21 cellular contexts compared by ENCODE assay signal in genomic region chr4:80921441-80921840, GRCh38.
A peak's percentile ranks its signal among the peaks of the same experiment; 100 is the strongest.
DNase-seq lines count a peak whose midpoint lies in the region; ATAC-seq and TF ChIP-seq lines count a peak whose summit lies in the region.
"Had no signal": no experiment of that assay in that cellular context is flagged by ENCODE, and none has a peak within 500 bp of the region (broad histone marks: within the 10 kb centered on the region; RNA-seq: fewer than 3 reads in every experiment).

No MANE protein-coding gene starts in this region.

- no peak overlapping the region for H4K8ac ChIP-seq in trophoblast cell (ENCODE audit: low read depth, low read length)

- H2BK120ac ChIP-seq in trophoblast cell (ENCODE audit: insufficient read depth, low read length, poor library complexity): no peak overlapping the region

- H3K23ac ChIP-seq in trophoblast cell (ENCODE audit: low read length): no peak overlapping the region

- H3K9me3 ChIP-seq in Loucy (ENCODE audit: insufficient read depth, low read depth, low read length) (no peaks in the 10 kb centered on the region), PC-3 (ENCODE audit: low read length) (no peaks in the 10 kb centered on the region), trophoblast cell (ENCODE audit: insufficient read depth, low read depth, low read length) (peaks cover 2% of the 10 kb centered on the region)
- H3K9me3 ChIP-seq: BE2C had no signal

- H4K91ac ChIP-seq in trophoblast cell (ENCODE audit: low read depth, low read length): no peak overlapping the region

- H3K4ac ChIP-seq in trophoblast cell (ENCODE audit: low read depth, low read length): no peak overlapping the region

- ATAC-seq in GM19351 (IDR thresholded peaks at IDR 0.05; ENCODE audit: unreplicated experiment) (peak; percentile 50), PC-3 (no peak)
- ATAC-seq: GM12878, GM23338, HepG2 had no signal

- 100% methylated on average over 1 of the region's 2 CpGs for WGBS in trophoblast cell (ENCODE audit: extremely low coverage, insufficient coverage, insufficient read length)

- DNase-seq in PC-3 (peak; percentile 47), trophoblast cell (peak; percentile 78 to 97), middle frontal gyrus (ENCODE audit: extremely low spot score, low spot score) (no peak), anterior cingulate cortex (lab: John Stamatoyannopoulos, UW) (no peak), NCI-H2196 (lab: John Stamatoyannopoulos, UW; ENCODE audit: unreplicated experiment) (no peak)
- DNase-seq: ACHN; BE2C; C1 segment of cervical spinal cord; CD4-positive, CD25-positive, alpha-beta regulatory T cell; CD8-positive, alpha-beta memory T cell; COR-L47; DMS 273 treated with DMSO at 0.1 percent for 48 hours; DMS53; DND-41; EL; HCEC 1CT had no signal

- intact Hi-C loops in PC-3 (cut with micrococcal nuclease): no loop called here

- no peaks in the 10 kb centered on the region for H4K20me1 ChIP-seq in Loucy (ENCODE audit: insufficient read depth, low read length, poor library complexity, severe bottlenecking)
- H4K20me1 ChIP-seq in PC-3 (ENCODE audit: low read length): no peaks in the 10 kb centered on the region

- CTCF ChIA-PET in PC-3 (lab: Charles Lee): no interaction called here

- peak overlapping the region; percentile 75 for H2AFZ ChIP-seq in Loucy (ENCODE audit: low read length)
- 0 out of 2 replicates have a peak overlapping the region, but pooled peaks have one; percentile 29 for H2AFZ ChIP-seq in PC-3 (ENCODE audit: low read length)
- H2AFZ ChIP-seq in trophoblast cell (ENCODE audit: insufficient read depth, low read length, poor library complexity): no peak overlapping the region
- H2AFZ ChIP-seq: GM23338 had no signal

- no peak overlapping the region for H3K27ac ChIP-seq in PC-3 (ENCODE audit: low read length)
- H3K27ac ChIP-seq in trophoblast cell (ENCODE audit: low read depth, low read length): no peak overlapping the region

- TF ChIP-seq CTCF in Loucy (conservative IDR thresholded peaks at IDR 0.05; ENCODE audit: low read length) (no peak), PC-3 (conservative IDR thresholded peaks at IDR 0.05; ENCODE audit: low read depth, low read length) (no peak)

- H3K18ac ChIP-seq in trophoblast cell (ENCODE audit: low read length): no peak overlapping the region

- POLR2A ChIA-PET in PC-3 (lab: Charles Lee; ENCODE audit: unreplicated experiment): no interaction called here

- H3K4me1 ChIP-seq in Loucy (ENCODE audit: insufficient read depth, low read length, poor library complexity, severe bottlenecking) (peaks cover 22% of the 10 kb centered on the region), PC-3 (ENCODE audit: insufficient read depth, low read length) (peaks cover 16% of the 10 kb centered on the region), trophoblast cell (ENCODE audit: control insufficient read depth in 1 of 2, insufficient read depth in 2 of 2, low read length in 2 of 2) (peaks cover 0 to 3% of the 10 kb centered on the region in 2 experiments)
- H3K4me1 ChIP-seq: BE2C had no signal

- H3K4me3 ChIP-seq in Loucy (ENCODE audit: low read length, poor library complexity, severe bottlenecking) (no peak overlapping the region), PC-3 (ENCODE audit: low read length) (no peak overlapping the region), trophoblast cell (ENCODE audit: low read depth, low read length) (no peak overlapping the region)
- H3K4me3 ChIP-seq: GM12878, GM23338 had no signal

- H3K36me3 ChIP-seq in Loucy (ENCODE audit: insufficient read depth, low read length) (no peaks in the 10 kb centered on the region), PC-3 (ENCODE audit: low read depth, low read length) (no peaks in the 10 kb centered on the region), trophoblast cell (ENCODE audit: control insufficient read depth in 1 of 2, insufficient read depth in 2 of 2, low read length in 2 of 2) (no peaks in the 10 kb centered on the region)
- H3K36me3 ChIP-seq: BE2C had no signal

- H3K79me1 ChIP-seq in trophoblast cell (ENCODE audit: low read length): no peaks in the 10 kb centered on the region

- no TSS peak for BruUV-seq in PC-3 (replicated peaks; lab: Mats Ljungman, UMichigan)

- no peaks in the 10 kb centered on the region for H3F3A ChIP-seq in Loucy (ENCODE audit: low read depth)
- no peaks in the 10 kb centered on the region for H3F3A ChIP-seq in PC-3 (ENCODE audit: low read length, unreplicated experiment)

- no peak overlapping the region for H4K12ac ChIP-seq in trophoblast cell (ENCODE audit: low read depth, low read length)

- H2AK5ac ChIP-seq in trophoblast cell (ENCODE audit: low read length): no peak overlapping the region

- H3K9me2 ChIP-seq in Loucy (replicated peaks; ENCODE audit: low read depth, low read length): no peaks in the 10 kb centered on the region
- H3K9me2 ChIP-seq in PC-3 (replicated peaks; ENCODE audit: low read length): no peaks in the 10 kb centered on the region

- H3K9ac ChIP-seq in Loucy (ENCODE audit: low read depth, low read length, poor library complexity, severe bottlenecking) (no peak overlapping the region), PC-3 (ENCODE audit: low read length) (no peak overlapping the region), trophoblast cell (ENCODE audit: low read length) (no peak overlapping the region)

- no peak overlapping the region for H2BK5ac ChIP-seq in trophoblast cell (ENCODE audit: low read depth, low read length, poor library complexity)

- no peak overlapping the region for H2BK12ac ChIP-seq in trophoblast cell (ENCODE audit: low read length)

- H3K14ac ChIP-seq in trophoblast cell (ENCODE audit: low read length): no peak overlapping the region

- no peaks in the 10 kb centered on the region for H3K27me3 ChIP-seq in Loucy (ENCODE audit: insufficient read depth, low read length, poor library complexity, severe bottlenecking)
- H3K27me3 ChIP-seq in PC-3 (ENCODE audit: low read length): no peaks in the 10 kb centered on the region
- no peaks in the 10 kb centered on the region for H3K27me3 ChIP-seq in trophoblast cell (ENCODE audit: insufficient read depth, low read length)
- H3K27me3 ChIP-seq: BE2C had no signal

- H3K79me2 ChIP-seq in Loucy (ENCODE audit: insufficient read depth, low read length) (no peaks in the 10 kb centered on the region), PC-3 (ENCODE audit: low read length) (no peaks in the 10 kb centered on the region), trophoblast cell (ENCODE audit: control insufficient read depth, insufficient read depth, low read length, poor library complexity) (no peaks in the 10 kb centered on the region)

- H3K4me2 ChIP-seq in Loucy (ENCODE audit: low read depth, low read length, poor library complexity, severe bottlenecking): no peak overlapping the region
- peak overlapping the region; percentile 26; the same call in 1 of the 2 replicates for H3K4me2 ChIP-seq in PC-3 (ENCODE audit: low read length)
- no peak overlapping the region for H3K4me2 ChIP-seq in trophoblast cell (ENCODE audit: low read length)
- H3K4me2 ChIP-seq: GM23338 had no signal

Comparison
In these comparisons a context has a peak if more than half of its experiments do, and no peak if none do; other contexts are left out.
1. DNase-seq: peak in PC-3 (single experiment) and trophoblast cell (2 of 2); none in middle frontal gyrus (single experiment), anterior cingulate cortex (0 of 58) and NCI-H2196 (single experiment).